In the genomic region with DNA sequence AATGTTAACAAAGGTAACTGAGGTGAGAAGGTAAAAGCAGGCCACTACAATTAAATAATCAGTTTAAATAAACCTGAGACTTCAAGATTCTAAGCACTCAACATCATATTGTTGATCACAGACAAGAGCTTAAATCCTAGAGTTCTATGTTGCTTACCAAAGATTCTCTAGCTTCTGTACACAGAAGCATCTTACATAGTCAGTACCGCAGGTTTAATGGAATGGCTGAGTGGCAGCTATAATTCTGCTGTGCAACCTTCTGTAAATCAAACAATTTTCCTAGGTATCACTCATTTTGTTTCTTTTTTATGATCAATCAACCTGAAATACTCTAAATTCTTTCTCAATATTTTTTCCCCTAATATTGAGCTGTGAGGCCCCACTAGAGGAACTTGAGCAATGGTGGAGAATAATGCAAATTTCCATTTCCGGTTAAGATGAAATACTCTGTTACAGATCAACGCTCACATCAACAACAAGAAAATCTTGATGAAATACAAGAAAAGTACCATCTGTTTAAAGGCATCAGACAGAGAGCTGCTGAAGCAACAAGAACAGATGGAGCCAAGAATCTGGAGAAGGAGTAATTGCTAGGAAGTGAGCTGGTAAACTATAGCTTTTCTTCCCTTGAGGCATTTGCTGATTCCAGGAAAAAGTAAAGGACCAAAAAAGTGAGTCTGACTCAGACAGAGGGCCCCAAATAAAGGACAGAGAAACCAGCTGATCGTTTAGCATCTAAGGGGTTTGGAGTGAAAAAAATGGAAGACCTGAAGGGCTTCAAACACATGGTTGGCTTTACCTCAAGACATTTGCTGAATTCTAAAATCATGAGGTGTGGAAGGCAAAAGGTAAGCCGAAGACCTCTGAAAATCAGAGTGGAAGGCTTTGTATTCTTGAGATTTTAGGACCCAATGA, we compare ENCODE assay signal across 10 cellular contexts. TPM values are rescaled to one million over a fixed set of nuclear protein-coding genes. Genes with fewer than 3 reads are reported as not detected.
DNase-seq lines count a peak whose midpoint lies in the region; ATAC-seq and TF ChIP-seq lines count a peak whose summit lies in the region.
"Had no signal": no experiment of that assay in that cellular context is flagged by ENCODE, and none has a peak within 500 bp of the region (broad histone marks: within the 10 kb centered on the region; RNA-seq: fewer than 3 reads in every experiment).

No MANE protein-coding gene starts in this region.

- no peaks in the 10 kb centered on the region for H3K9me3 ChIP-seq in breast epithelium
- H3K9me3 ChIP-seq: MG63 had no signal

- H3K4me3 Mint-ChIP-seq in activated CD8-positive, alpha-beta T cell treated with anti-CD3 and anti-CD28 coated beads for 36 hours: no peak overlapping the region
- no peak overlapping the region for H3K4me3 Mint-ChIP-seq in activated CD8-positive, alpha-beta T cell treated with anti-CD3 and anti-CD28 coated beads, Interleukin-2, amount 10 ng/mL, durations not matched to agents 7 days and 5 days

- H3K4me3 ChIP-seq in skeletal muscle cell (ENCODE audit: low read depth, low read length): no peak overlapping the region
- no peak overlapping the region for H3K4me3 ChIP-seq in breast epithelium
- H3K4me3 ChIP-seq: MG63 had no signal

- intact Hi-C loops in activated CD8-positive, alpha-beta T cell treated with anti-CD3 and anti-CD28 coated beads for 36 hours (cut with micrococcal nuclease): loop anchor here (5.0 kb wide), 1 partner anchor 51 kb away; no protein-coding TSS in a partner anchor
- intact Hi-C loops in breast epithelium (cut with DNase I; ENCODE audit: low total_unique reads): no loop called here

- no peaks in the 10 kb centered on the region for H3K9me3 Mint-ChIP-seq in activated CD8-positive, alpha-beta T cell treated with anti-CD3 and anti-CD28 coated beads for 36 hours
- H3K9me3 Mint-ChIP-seq in activated CD8-positive, alpha-beta T cell treated with anti-CD3 and anti-CD28 coated beads, Interleukin-2, amount 10 ng/mL, durations not matched to agents 7 days and 5 days (ENCODE audit: insufficient read depth): peaks cover 4% of the 10 kb centered on the region

- no peaks in the 10 kb centered on the region for H3K27me3 Mint-ChIP-seq in activated CD8-positive, alpha-beta T cell treated with anti-CD3 and anti-CD28 coated beads for 36 hours
- H3K27me3 Mint-ChIP-seq in activated CD8-positive, alpha-beta T cell treated with anti-CD3 and anti-CD28 coated beads, Interleukin-2, amount 10 ng/mL, durations not matched to agents 7 days and 5 days (ENCODE audit: low read depth): no peaks in the 10 kb centered on the region

- no peaks in the 10 kb centered on the region for H3K27me3 ChIP-seq in breast epithelium
- H3K27me3 ChIP-seq: MG63 had no signal

- no peak for TF ChIP-seq CTCF in activated CD8-positive, alpha-beta T cell treated with anti-CD3 and anti-CD28 coated beads for 36 hours (IDR thresholded peaks at IDR 0.05)
- no peak for TF ChIP-seq CTCF in breast epithelium (IDR thresholded peaks at IDR 0.05)

- peaks cover 16% of the 10 kb centered on the region for H3K4me1 Mint-ChIP-seq in activated CD8-positive, alpha-beta T cell treated with anti-CD3 and anti-CD28 coated beads for 36 hours (ENCODE audit: low read depth)
- no peaks in the 10 kb centered on the region for H3K4me1 Mint-ChIP-seq in activated CD8-positive, alpha-beta T cell treated with anti-CD3 and anti-CD28 coated beads, Interleukin-2, amount 10 ng/mL, durations not matched to agents 7 days and 5 days (ENCODE audit: low read depth)

- POLR2A ChIA-PET in activated CD8-positive, alpha-beta T cell treated with anti-CD3 and anti-CD28 coated beads for 36 hours (lab: Charles Lee): no interaction called here
- POLR2A ChIA-PET in activated CD8-positive, alpha-beta T cell treated with anti-CD3 and anti-CD28 coated beads, Interleukin-2, amount 10 ng/mL, durations not matched to agents 7 days and 5 days (lab: Charles Lee): no interaction called here

- CTCF ChIA-PET in activated CD8-positive, alpha-beta T cell treated with anti-CD3 and anti-CD28 coated beads for 36 hours (lab: Charles Lee): interaction anchor here (1.0 to 1.3 kb wide), 2 partner anchors 8 to 51 kb away, joined by 3 to 4 read pairs; no protein-coding TSS in a partner anchor
- CTCF ChIA-PET in activated CD8-positive, alpha-beta T cell treated with anti-CD3 and anti-CD28 coated beads, Interleukin-2, amount 10 ng/mL, durations not matched to agents 7 days and 5 days (lab: Charles Lee): interaction anchor here (1.1 to 1.3 kb wide), 3 partner anchors 9 to 43 kb away, joined by 3 to 5 read pairs (median 3); no protein-coding TSS in a partner anchor

- H3K36me3 ChIP-seq in breast epithelium: no peaks in the 10 kb centered on the region
- H3K36me3 ChIP-seq: MG63 had no signal

- no peak for DNase-seq in activated CD8-positive, alpha-beta T cell treated with anti-CD3 and anti-CD28 coated beads for 36 hours
- DNase-seq in activated CD8-positive, alpha-beta T cell treated with anti-CD3 and anti-CD28 coated beads, Interleukin-2, amount 10 ng/mL, durations not matched to agents 7 days and 5 days: no peak
- DNase-seq in NCI-H524 treated with DMSO at 0.1 percent for 48 hours (lab: John Stamatoyannopoulos, UW) (peak; percentile 84), skeletal muscle cell (ENCODE audit: low read depth) (peak; percentile 38), breast epithelium (ENCODE audit: low spot score in 2 of 2) (no peak), D341Med (ENCODE audit: low spot score) (no peak), NCI-H345 treated with DMSO at 0.1 percent for 48 hours (lab: John Stamatoyannopoulos, UW; ENCODE audit: unreplicated experiment) (no peak)
- DNase-seq: activated T-cell treated with anti-CD3 and anti-CD28 coated beads for 4 hours, MG63 had no signal

- H3K27ac ChIP-seq in breast epithelium: no peak overlapping the region

- ATAC-seq in activated CD8-positive, alpha-beta T cell treated with anti-CD3 and anti-CD28 coated beads for 36 hours: no peak
- ATAC-seq in activated CD8-positive, alpha-beta T cell treated with anti-CD3 and anti-CD28 coated beads, Interleukin-2, amount 10 ng/mL, durations not matched to agents 7 days and 5 days: no peak
- ATAC-seq in HG02678 (IDR thresholded peaks at IDR 0.05; ENCODE audit: unreplicated experiment): peak; percentile 98

- peaks cover 3% of the 10 kb centered on the region for H3K36me3 Mint-ChIP-seq in activated CD8-positive, alpha-beta T cell treated with anti-CD3 and anti-CD28 coated beads for 36 hours (ENCODE audit: low read depth)
- peaks cover 17% of the 10 kb centered on the region for H3K36me3 Mint-ChIP-seq in activated CD8-positive, alpha-beta T cell treated with anti-CD3 and anti-CD28 coated beads, Interleukin-2, amount 10 ng/mL, durations not matched to agents 7 days and 5 days (ENCODE audit: low read depth)

- peak overlapping the region; percentile 32 for H3K27ac Mint-ChIP-seq in activated CD8-positive, alpha-beta T cell treated with anti-CD3 and anti-CD28 coated beads for 36 hours
- no peak overlapping the region for H3K27ac Mint-ChIP-seq in activated CD8-positive, alpha-beta T cell treated with anti-CD3 and anti-CD28 coated beads, Interleukin-2, amount 10 ng/mL, durations not matched to agents 7 days and 5 days

- no peak for TF ChIP-seq POLR2A in breast epithelium (IDR thresholded peaks at IDR 0.05)

- no peaks in the 10 kb centered on the region for H3K4me1 ChIP-seq in breast epithelium

RNA-seq across cellular contexts. Expression of gene PNPLA8, which starts 22.6 kb away (rescaled TPM):
- total RNA-seq in activated CD8-positive, alpha-beta T cell treated with anti-CD3 and anti-CD28 coated beads for 36 hours: 10 to 100 TPM; 19.2 to 21.4 TPM
- total RNA-seq in activated CD8-positive, alpha-beta T cell treated with anti-CD3 and anti-CD28 coated beads, Interleukin-2, amount 10 ng/mL, durations not matched to agents 7 days and 5 days: 10 to 100 TPM; 13.0 to 13.6 TPM
- 10 to 100 TPM; 36.1 to 48.6 (median 48.5) TPM for total RNA-seq in breast epithelium

RNA-seq across cellular contexts. Expression of gene NRCAM, which starts 47.1 kb away (rescaled TPM):
- 1 to 10 TPM; 3.2 to 3.8 TPM for total RNA-seq in activated CD8-positive, alpha-beta T cell treated with anti-CD3 and anti-CD28 coated beads for 36 hours
- total RNA-seq in activated CD8-positive, alpha-beta T cell treated with anti-CD3 and anti-CD28 coated beads, Interleukin-2, amount 10 ng/mL, durations not matched to agents 7 days and 5 days: under 1 TPM; 0.05 to 0.47 TPM
- total RNA-seq in breast epithelium: 10 to 100 TPM in 1 of 3 donors, 1 to 10 TPM in 2; 3.3 to 62.4 (median 4.2) TPM

Comparison
In these comparisons a context has a peak if more than half of its experiments do, and no peak if none do; other contexts are left out.
1. DNase-seq: peak in NCI-H524 treated with DMSO at 0.1 percent for 48 hours (single experiment) and skeletal muscle cell (single experiment); none in activated CD8-positive, alpha-beta T cell treated with anti-CD3 and anti-CD28 coated beads for 36 hours (single experiment), activated CD8-positive, alpha-beta T cell treated with anti-CD3 and anti-CD28 coated beads, Interleukin-2, amount 10 ng/mL, durations not matched to agents 7 days and 5 days (single experiment), breast epithelium (0 of 2), D341Med (single experiment) and NCI-H345 treated with DMSO at 0.1 percent for 48 hours (single experiment).